8 cellular contexts compared by ENCODE assay signal in the genomic region with DNA sequence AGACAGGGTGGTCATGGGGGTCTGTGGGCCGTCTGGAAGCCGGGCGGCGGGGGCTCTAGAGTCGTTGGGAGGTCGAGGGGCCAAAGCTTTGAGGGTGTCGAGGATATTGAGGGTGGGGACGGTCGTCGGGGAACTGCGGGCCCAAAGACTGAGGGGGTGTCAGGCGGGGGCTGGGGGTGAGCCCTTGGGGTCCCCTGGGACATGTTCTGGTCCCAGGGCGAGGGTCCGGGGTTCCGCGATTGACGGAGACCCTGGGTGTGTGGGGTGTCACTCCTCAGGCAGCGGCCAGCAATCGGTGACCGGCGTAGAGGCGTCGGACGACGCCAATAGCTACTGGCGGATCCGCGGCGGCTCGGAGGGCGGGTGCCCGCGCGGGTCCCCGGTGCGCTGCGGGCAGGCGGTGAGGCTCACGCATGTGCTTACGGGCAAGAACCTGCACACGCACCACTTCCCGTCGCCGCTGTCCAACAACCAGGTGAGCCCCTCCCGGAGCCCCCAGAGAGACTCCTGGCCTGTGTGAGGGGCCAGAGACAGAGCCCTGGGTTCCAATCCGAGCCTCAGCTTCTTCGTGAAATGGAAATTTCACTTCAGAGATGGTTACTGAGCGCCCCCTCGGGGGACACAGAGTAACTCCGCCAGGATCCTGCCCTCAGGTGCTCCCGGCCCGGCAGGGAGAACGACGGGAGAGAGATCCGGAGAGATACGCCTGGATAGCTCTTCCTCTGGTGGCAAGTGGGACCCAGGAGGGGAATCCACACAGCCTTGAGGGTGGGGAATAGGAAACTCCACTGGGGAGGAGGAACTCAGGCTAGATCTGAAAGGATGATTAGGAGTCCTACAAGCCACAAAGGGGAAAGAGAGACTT. TPM values are rescaled to one million over a fixed set of nuclear protein-coding genes. Genes with fewer than 3 reads are reported as not detected.
A peak's percentile ranks its signal among the peaks of the same experiment; 100 is the strongest.
DNase-seq lines count a peak whose midpoint lies in the region; ATAC-seq and TF ChIP-seq lines count a peak whose summit lies in the region.

No MANE protein-coding gene starts in this region.

- peaks cover 2% of the 10 kb centered on the region for H3K27me3 Mint-ChIP-seq in activated CD4-positive, alpha-beta T cell treated with anti-CD3 and anti-CD28 coated beads for 36 hours
- H3K27me3 Mint-ChIP-seq in memory B cell, result no peaks in the 10 kb centered on the region
- H3K27me3 Mint-ChIP-seq in stimulated activated naive B cell treated with anti-CD40 and anti-IgM and Interleukin-4, amounts not matched to agents 10 μg/mL and 1 μg/mL and 100 μg/mL, for 72 hours, result no peaks in the 10 kb centered on the region

- no peaks in the 10 kb centered on the region for H3K27me3 ChIP-seq in ACC112 (ENCODE audit: insufficient read depth, low read length)
- H3K27me3 ChIP-seq in duodenal mucosa (ENCODE audit: control insufficient read depth in 1 of 2, insufficient read depth in 2 of 2, low read length in 2 of 2), result no peaks in the 10 kb centered on the region

- CTCF ChIA-PET in activated CD4-positive, alpha-beta T cell treated with anti-CD3 and anti-CD28 coated beads for 36 hours (lab: Charles Lee), result interaction anchor here (0.6 to 9.6 kb wide), 15 partner anchors 9 to 87 kb away, joined by 3 to 209 read pairs (median 4); a partner anchor contains a TSS

- H3K9me3 Mint-ChIP-seq in activated CD4-positive, alpha-beta T cell treated with anti-CD3 and anti-CD28 coated beads for 36 hours (ENCODE audit: low read depth), result no peaks in the 10 kb centered on the region
- no peaks in the 10 kb centered on the region for H3K9me3 Mint-ChIP-seq in memory B cell
- H3K9me3 Mint-ChIP-seq in stimulated activated naive B cell treated with anti-CD40 and anti-IgM and Interleukin-4, amounts not matched to agents 10 μg/mL and 1 μg/mL and 100 μg/mL, for 72 hours, result no peaks in the 10 kb centered on the region

- peaks cover 30% of the 10 kb centered on the region for H3K4me1 Mint-ChIP-seq in activated CD4-positive, alpha-beta T cell treated with anti-CD3 and anti-CD28 coated beads for 36 hours
- H3K4me1 Mint-ChIP-seq in memory B cell, result peaks cover 16% of the 10 kb centered on the region
- H3K4me1 Mint-ChIP-seq in stimulated activated naive B cell treated with anti-CD40 and anti-IgM and Interleukin-4, amounts not matched to agents 10 μg/mL and 1 μg/mL and 100 μg/mL, for 72 hours, result peaks cover 29 to 46% of the 10 kb centered on the region in 2 donors

- H3K4me3 ChIP-seq in ACC112 (ENCODE audit: low read depth, low read length) (peak overlapping the region; percentile 95), duodenal mucosa (ENCODE audit: low read depth in 1 of 2, low read length in 2 of 2) (peak overlapping the region; percentile 86 to 90)

- H3K9ac ChIP-seq in duodenal mucosa (ENCODE audit: low read depth in 1 of 2, low read length in 2 of 2), result peak overlapping the region; percentile 64 to 72

- peak overlapping the region; percentile 43 for H2AFZ ChIP-seq in ACC112 (ENCODE audit: low read length, unreplicated experiment)

- peak overlapping the region; percentile 80 for H3K27ac Mint-ChIP-seq in activated CD4-positive, alpha-beta T cell treated with anti-CD3 and anti-CD28 coated beads for 36 hours
- H3K27ac Mint-ChIP-seq in memory B cell, result peak overlapping the region; percentile 22
- H3K27ac Mint-ChIP-seq in stimulated activated naive B cell treated with anti-CD40 and anti-IgM and Interleukin-4, amounts not matched to agents 10 μg/mL and 1 μg/mL and 100 μg/mL, for 72 hours, result peak overlapping the region; percentile 90

- peak; percentile 23 for ATAC-seq in GM18505 (IDR thresholded peaks at IDR 0.05; ENCODE audit: unreplicated experiment)
- peak; percentile 24 for ATAC-seq in activated CD4-positive, alpha-beta T cell treated with anti-CD3 and anti-CD28 coated beads for 36 hours
- peak; percentile 7 for ATAC-seq in memory B cell (ENCODE audit: low read depth)
- peak; percentile 13 to 20 for ATAC-seq in stimulated activated naive B cell treated with anti-CD40 and anti-IgM and Interleukin-4, amounts not matched to agents 10 μg/mL and 1 μg/mL and 100 μg/mL, for 72 hours (replicated peaks)
- ATAC-seq in HG02759 (IDR thresholded peaks at IDR 0.05; ENCODE audit: unreplicated experiment), result no peak

- intact Hi-C loops in activated CD4-positive, alpha-beta T cell treated with anti-CD3 and anti-CD28 coated beads for 36 hours (cut with DNase I, micrococcal nuclease), result loop anchor here (1.0 to 5.0 kb wide), 7 partner anchors 9 to 726 kb away; a partner anchor contains a TSS

- POLR2A ChIA-PET in activated CD4-positive, alpha-beta T cell treated with anti-CD3 and anti-CD28 coated beads for 36 hours (lab: Charles Lee), result interaction anchor here (1.0 to 4.3 kb wide), 6 partner anchors 9 to 74 kb away, joined by 3 to 36 read pairs (median 4); a partner anchor contains a TSS

- DNase-seq in NCI-H2171 (lab: John Stamatoyannopoulos, UW) (peak; percentile 80), memory B cell (ENCODE audit: low spot score in 2 of 2) (peak; percentile 52 to 62)
- DNase-seq in activated CD4-positive, alpha-beta T cell treated with anti-CD3 and anti-CD28 coated beads for 36 hours, result peak; percentile 84
- DNase-seq in stimulated activated naive B cell treated with anti-CD40 and anti-IgM and Interleukin-4, amounts not matched to agents 10 μg/mL and 1 μg/mL and 100 μg/mL, for 72 hours, result peak; percentile 49

- H3K9me3 ChIP-seq in duodenal mucosa (ENCODE audit: control insufficient read depth in 1 of 2, low read length in 2 of 2), result no peaks in the 10 kb centered on the region

- H3K4me3 Mint-ChIP-seq in activated CD4-positive, alpha-beta T cell treated with anti-CD3 and anti-CD28 coated beads for 36 hours, result peak overlapping the region; percentile 85
- H3K4me3 Mint-ChIP-seq in memory B cell, result peak overlapping the region; percentile 78
- peak overlapping the region; percentile 92 to 98 for H3K4me3 Mint-ChIP-seq in stimulated activated naive B cell treated with anti-CD40 and anti-IgM and Interleukin-4, amounts not matched to agents 10 μg/mL and 1 μg/mL and 100 μg/mL, for 72 hours

- no peaks in the 10 kb centered on the region for H3K4me1 ChIP-seq in ACC112 (ENCODE audit: control insufficient read depth, insufficient read depth, low read length, unreplicated experiment)
- H3K4me1 ChIP-seq in duodenal mucosa (ENCODE audit: control insufficient read depth in 1 of 2, insufficient read depth in 2 of 2, low read length in 2 of 2), result peaks cover 15 to 26% of the 10 kb centered on the region in 2 donors

- H3K36me3 ChIP-seq in ACC112 (ENCODE audit: insufficient read depth, low read length) (no peaks in the 10 kb centered on the region), duodenal mucosa (ENCODE audit: control insufficient read depth in 1 of 2, insufficient read depth in 2 of 2, low read length in 2 of 2) (peaks cover 0 to 18% of the 10 kb centered on the region in 2 donors)

- no peak for TF ChIP-seq POLR2A in GM18505 (IDR thresholded peaks at IDR 0.05; ENCODE audit: borderline replicate concordance, extremely low read depth, insufficient read depth, insufficient read length)

- H3K36me3 Mint-ChIP-seq in activated CD4-positive, alpha-beta T cell treated with anti-CD3 and anti-CD28 coated beads for 36 hours (ENCODE audit: low read depth), result peaks cover 29% of the 10 kb centered on the region
- peaks cover 6% of the 10 kb centered on the region for H3K36me3 Mint-ChIP-seq in memory B cell
- H3K36me3 Mint-ChIP-seq in stimulated activated naive B cell treated with anti-CD40 and anti-IgM and Interleukin-4, amounts not matched to agents 10 μg/mL and 1 μg/mL and 100 μg/mL, for 72 hours, result peaks cover 13 to 23% of the 10 kb centered on the region in 2 donors

- H3K79me2 ChIP-seq in ACC112 (ENCODE audit: control insufficient read depth, insufficient read depth, low read length, unreplicated experiment), result peaks cover 2% of the 10 kb centered on the region

- H3K27ac ChIP-seq in ACC112 (ENCODE audit: low read depth, low read length), result peak overlapping the region; percentile 34; the same call in 1 of the 2 replicates
- H3K27ac ChIP-seq in duodenal mucosa (ENCODE audit: low read depth, low read length), result no peak overlapping the region

RNA-seq across cellular contexts. Expression of a gene that starts 0.7 kb away (rescaled TPM):
- 10 to 100 TPM; 13.7 to 32.8 TPM for total RNA-seq in activated CD4-positive, alpha-beta T cell treated with anti-CD3 and anti-CD28 coated beads for 36 hours

RNA-seq across cellular contexts. Expression of a gene that starts 10.3 kb away (rescaled TPM):
- under 1 TPM; 0.23 to 0.33 TPM for total RNA-seq in activated CD4-positive, alpha-beta T cell treated with anti-CD3 and anti-CD28 coated beads for 36 hours

RNA-seq across cellular contexts. Expression of a gene that starts 13.0 kb away (rescaled TPM):
- 10 to 100 TPM; 43.4 to 54.0 TPM for total RNA-seq in activated CD4-positive, alpha-beta T cell treated with anti-CD3 and anti-CD28 coated beads for 36 hours

RNA-seq across cellular contexts. Expression of a gene that starts 23.0 kb away (rescaled TPM):
- total RNA-seq in activated CD4-positive, alpha-beta T cell treated with anti-CD3 and anti-CD28 coated beads for 36 hours, result 10 to 100 TPM; 42.8 to 57.7 TPM

Comparison
In these comparisons a context has a peak if more than half of its experiments do, and no peak if none do; other contexts are left out.
1. H3K27ac Mint-ChIP-seq: peak in every context shown above with its lines; median percentile 90 in stimulated activated naive B cell treated with anti-CD40 and anti-IgM and Interleukin-4, amounts not matched to agents 10 μg/mL and 1 μg/mL and 100 μg/mL, for 72 hours; 80 in activated CD4-positive, alpha-beta T cell treated with anti-CD3 and anti-CD28 coated beads for 36 hours; 22 in memory B cell.